10 cellular contexts compared by ENCODE assay signal in the genomic region with DNA sequence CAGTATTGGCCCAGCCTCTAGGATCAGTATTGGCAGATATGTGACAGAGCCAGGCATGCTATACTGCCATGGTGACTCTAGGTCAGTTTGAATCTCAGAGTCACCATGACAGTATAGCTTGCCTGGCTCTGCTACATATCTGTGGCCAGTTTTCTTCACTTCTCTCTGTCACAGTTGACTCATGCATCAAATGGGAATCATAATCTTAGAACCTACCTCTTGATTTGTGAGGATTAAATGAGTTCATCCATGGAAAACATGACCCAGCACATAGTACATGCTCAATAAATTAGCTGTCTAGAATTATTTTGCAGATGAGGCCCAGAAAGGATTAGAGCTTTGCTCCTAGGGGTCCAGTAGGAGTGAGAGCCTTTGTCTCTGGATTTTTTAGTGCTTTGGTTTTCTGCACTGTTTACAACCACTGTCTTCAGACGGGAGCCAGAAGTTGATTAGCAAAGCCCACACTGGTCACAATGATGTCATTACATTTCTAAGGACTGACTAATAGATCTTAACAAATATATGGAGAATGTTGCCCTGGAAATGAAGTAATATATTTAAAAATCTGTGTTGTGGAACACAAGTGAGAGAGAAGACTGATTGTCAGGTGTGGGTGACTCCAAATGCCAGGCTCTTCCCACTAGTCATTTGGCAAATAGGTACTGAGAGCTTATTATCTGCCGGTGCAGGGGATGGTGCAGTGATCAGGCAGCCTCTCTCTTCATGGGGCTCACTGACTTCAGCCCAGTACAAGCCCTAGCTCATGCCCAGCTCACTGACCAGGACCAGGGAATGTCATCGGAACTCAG.
DNase-seq lines count a peak whose midpoint lies in the region; ATAC-seq and TF ChIP-seq lines count a peak whose summit lies in the region.
"Had no signal": no experiment of that assay in that cellular context is flagged by ENCODE, and none has a peak within 500 bp of the region (broad histone marks: within the 10 kb centered on the region; RNA-seq: fewer than 3 reads in every experiment).

No MANE protein-coding gene starts in this region.

- no peak for ATAC-seq in activated CD8-positive, alpha-beta T cell treated with anti-CD3 and anti-CD28 coated beads, Interleukin-2, amount 10 ng/mL, durations not matched to agents 7 days and 5 days
- no peak for ATAC-seq in HG03565 (IDR thresholded peaks at IDR 0.05; ENCODE audit: unreplicated experiment)

- H3K27me3 Mint-ChIP-seq in activated CD8-positive, alpha-beta T cell treated with anti-CD3 and anti-CD28 coated beads, Interleukin-2, amount 10 ng/mL, durations not matched to agents 7 days and 5 days (ENCODE audit: low read depth), result no peaks in the 10 kb centered on the region

- H3F3A ChIP-seq in GM23248 (ENCODE audit: insufficient read depth), result peaks cover 28% of the 10 kb centered on the region

- no peak overlapping the region for H2AFZ ChIP-seq in GM23248

- peak overlapping the region; percentile 70 for H3K9ac ChIP-seq in GM23248

- WGBS in GM23248 (ENCODE audit: low coverage in 1 of 2, low lambda C conversion rate in 2 of 2, missing lambda C conversion rate in 2 of 2), 2 experiments, result 17 to 19% methylated on average over 3 of the region's 3 CpGs

- peaks cover 19% of the 10 kb centered on the region for H3K4me1 ChIP-seq in GM23248 (ENCODE audit: insufficient read depth)
- H3K4me1 ChIP-seq: spleen had no signal

- in situ Hi-C loops in GM23248 (cut with MboI), result loop anchor here (25.0 kb wide), 1 partner anchor 118 kb away; no protein-coding TSS in a partner anchor

- H3K4me3 ChIP-seq in GM23248 (no peak overlapping the region), foreskin fibroblast (ENCODE audit: low read depth in 1 of 2, low read length in 2 of 2) (no peak overlapping the region), retinal pigment epithelial cell (ENCODE audit: low read length) (no peak overlapping the region), dorsolateral prefrontal cortex (no peak overlapping the region)
- H3K4me3 ChIP-seq: spleen had no signal

- TF ChIP-seq CTCF in foreskin fibroblast (IDR thresholded peaks at IDR 0.05; ENCODE audit: low read depth, low read length), result no peak
- no peak for TF ChIP-seq CTCF in retinal pigment epithelial cell (conservative IDR thresholded peaks at IDR 0.05; ENCODE audit: low read depth, low read length)
- TF ChIP-seq CTCF in dorsolateral prefrontal cortex (IDR thresholded peaks at IDR 0.05 in 54 of 56, conservative IDR thresholded peaks at IDR 0.05 in 2 of 56; ENCODE audit: low read depth in 1 of 56, partially characterized antibody in 56 of 56), result no peak

- peaks cover 32% of the 10 kb centered on the region for H3K4me1 Mint-ChIP-seq in activated CD8-positive, alpha-beta T cell treated with anti-CD3 and anti-CD28 coated beads, Interleukin-2, amount 10 ng/mL, durations not matched to agents 7 days and 5 days (ENCODE audit: low read depth)

- peaks cover 2% of the 10 kb centered on the region for H3K36me3 Mint-ChIP-seq in activated CD8-positive, alpha-beta T cell treated with anti-CD3 and anti-CD28 coated beads, Interleukin-2, amount 10 ng/mL, durations not matched to agents 7 days and 5 days (ENCODE audit: low read depth)
- H3K36me3 Mint-ChIP-seq: type B pancreatic cell had no signal

- H3K4me3 Mint-ChIP-seq in activated CD8-positive, alpha-beta T cell treated with anti-CD3 and anti-CD28 coated beads, Interleukin-2, amount 10 ng/mL, durations not matched to agents 7 days and 5 days, result no peak overlapping the region
- H3K4me3 Mint-ChIP-seq: type B pancreatic cell had no signal

- peak overlapping the region; percentile 95 for H3K27ac ChIP-seq in GM23248
- no peak overlapping the region for H3K27ac ChIP-seq in dorsolateral prefrontal cortex
- H3K27ac ChIP-seq: spleen had no signal

- intact Hi-C loops in dorsolateral prefrontal cortex (cut with DNase I), result no loop called here

- peak overlapping the region; percentile 54 for H3K4me2 ChIP-seq in GM23248 (ENCODE audit: unreplicated experiment)

- peaks cover 2% of the 10 kb centered on the region for H3K9me3 Mint-ChIP-seq in activated CD8-positive, alpha-beta T cell treated with anti-CD3 and anti-CD28 coated beads, Interleukin-2, amount 10 ng/mL, durations not matched to agents 7 days and 5 days (ENCODE audit: insufficient read depth)
- H3K9me3 Mint-ChIP-seq: type B pancreatic cell had no signal

- DNase-seq in GM23248, result peak; percentile 95
- no peak for DNase-seq in activated CD8-positive, alpha-beta T cell treated with anti-CD3 and anti-CD28 coated beads, Interleukin-2, amount 10 ng/mL, durations not matched to agents 7 days and 5 days
- peak; percentile 82 to 91 for DNase-seq in foreskin fibroblast
- peak; percentile 85 for DNase-seq in retinal pigment epithelial cell (ENCODE audit: low read depth)
- DNase-seq in cortex of kidney (lab: John Stamatoyannopoulos, UW), result no peak
- no peak for DNase-seq in NCI-H774 (lab: John Stamatoyannopoulos, UW)
- no peak for DNase-seq in dorsolateral prefrontal cortex
- DNase-seq: spleen had no signal

- H3K36me3 ChIP-seq in GM23248 (ENCODE audit: low read depth), result no peaks in the 10 kb centered on the region
- H3K36me3 ChIP-seq: spleen had no signal

- H3K79me2 ChIP-seq in GM23248 (ENCODE audit: insufficient read depth), result no peaks in the 10 kb centered on the region

- H3K9me2 ChIP-seq in GM23248 (ENCODE audit: insufficient read depth), result no peaks in the 10 kb centered on the region

- CTCF ChIA-PET in activated CD8-positive, alpha-beta T cell treated with anti-CD3 and anti-CD28 coated beads, Interleukin-2, amount 10 ng/mL, durations not matched to agents 7 days and 5 days (lab: Charles Lee), result interaction anchor here (1.5 to 2.5 kb wide), 2 partner anchors 8 to 44 kb away, joined by 3 to 7 read pairs; no protein-coding TSS in a partner anchor

- H3K9me3 ChIP-seq in GM23248 (ENCODE audit: low read depth), result no peaks in the 10 kb centered on the region
- H3K9me3 ChIP-seq: spleen had no signal

- H3K27me3 ChIP-seq in GM23248 (replicated peaks; ENCODE audit: insufficient read depth), result no peaks in the 10 kb centered on the region
- peaks cover 0 to 7% (median 0%) of the 10 kb centered on the region in 45 donors for H3K27me3 ChIP-seq in dorsolateral prefrontal cortex
- H3K27me3 ChIP-seq: spleen had no signal

- peak overlapping the region; percentile 62 for H3K27ac Mint-ChIP-seq in activated CD8-positive, alpha-beta T cell treated with anti-CD3 and anti-CD28 coated beads, Interleukin-2, amount 10 ng/mL, durations not matched to agents 7 days and 5 days
- H3K27ac Mint-ChIP-seq: type B pancreatic cell had no signal

- H4K20me1 ChIP-seq in GM23248 (ENCODE audit: insufficient read depth), result no peaks in the 10 kb centered on the region

- POLR2A ChIA-PET in activated CD8-positive, alpha-beta T cell treated with anti-CD3 and anti-CD28 coated beads, Interleukin-2, amount 10 ng/mL, durations not matched to agents 7 days and 5 days (lab: Charles Lee), result no interaction called here

Comparison
In these comparisons a context has a peak if more than half of its experiments do, and no peak if none do; other contexts are left out.
1. DNase-seq: peak in GM23248 (single experiment), foreskin fibroblast (2 of 2) and retinal pigment epithelial cell (single experiment); none in activated CD8-positive, alpha-beta T cell treated with anti-CD3 and anti-CD28 coated beads, Interleukin-2, amount 10 ng/mL, durations not matched to agents 7 days and 5 days (single experiment), cortex of kidney (single experiment), NCI-H774 (single experiment) and dorsolateral prefrontal cortex (0 of 10).